In the genomic region with DNA sequence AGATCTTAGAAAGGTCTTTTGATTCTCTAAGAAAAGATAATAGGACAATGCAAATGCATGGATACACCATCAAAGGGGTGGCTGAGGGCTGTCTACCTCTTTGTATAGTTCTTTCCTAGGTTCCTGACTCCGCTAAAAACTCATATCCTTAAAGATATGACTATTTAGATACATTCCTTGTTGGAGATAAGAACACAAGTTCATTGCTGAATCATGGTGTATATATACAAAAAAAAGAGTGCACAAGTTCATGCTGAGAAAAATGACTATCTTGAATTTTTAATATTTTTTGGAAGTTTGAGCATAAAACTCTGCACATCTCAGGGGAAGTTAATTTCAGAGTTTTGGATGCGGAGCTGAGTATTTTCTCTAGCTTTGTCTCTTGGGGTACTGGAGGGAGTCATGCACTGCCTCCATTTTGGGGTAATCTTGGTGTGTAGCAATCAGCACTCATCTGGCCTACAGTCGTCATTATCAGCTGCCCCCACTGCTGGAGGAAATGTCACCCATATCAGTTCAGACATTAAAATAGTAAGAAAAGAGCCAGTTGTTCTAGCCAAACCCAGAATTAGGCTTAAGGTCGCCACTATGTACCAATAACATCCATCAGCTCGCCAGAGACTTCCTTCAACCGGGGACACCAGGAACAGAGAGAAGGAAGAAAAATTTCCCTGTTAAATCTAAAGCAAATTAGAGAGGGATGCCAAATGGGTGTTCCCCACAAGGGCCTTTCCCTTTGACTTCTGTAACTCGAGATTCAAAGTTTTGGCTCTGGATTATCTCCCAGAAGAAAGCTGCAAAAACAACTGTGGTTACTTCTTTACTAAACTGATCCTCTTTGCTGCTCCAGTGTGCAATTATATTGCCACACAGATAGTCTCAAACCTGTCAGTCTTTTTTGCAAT, we compare ENCODE assay signal across 10 cellular contexts. TPM values are rescaled to one million over a fixed set of nuclear protein-coding genes. Genes with fewer than 3 reads are reported as not detected.
DNase-seq lines count a peak whose midpoint lies in the region; ATAC-seq, FAIRE-seq and TF ChIP-seq lines count a peak whose summit lies in the region.
"Had no signal": no experiment of that assay in that cellular context is flagged by ENCODE, and none has a peak within 500 bp of the region (broad histone marks: within the 10 kb centered on the region; RNA-seq: fewer than 3 reads in every experiment).

No MANE protein-coding gene starts in this region.

- peak overlapping the region in 2 of 3 experiments; percentile 43 to 51 for H3K4me3 ChIP-seq in endothelial cell of umbilical vein (replicated peaks in 1 of 3; ENCODE audit: insufficient read depth in 1 of 3, low read depth in 1 of 3, low read length in 3 of 3)
- H3K4me3 ChIP-seq in thyroid gland (replicated peaks in 1 of 3): no peak overlapping the region
- H3K4me3 ChIP-seq: neural progenitor cell had no signal

- H3K36me3 ChIP-seq in endothelial cell of umbilical vein (ENCODE audit: control insufficient read depth in 2 of 2, extremely low read depth in 1 of 2, insufficient read depth in 2 of 2, low read length in 2 of 2) (no peaks in the 10 kb centered on the region), thyroid gland (no peaks in the 10 kb centered on the region)
- H3K36me3 ChIP-seq: neural progenitor cell had no signal

- no peak for ATAC-seq in stimulated activated effector memory CD8-positive, alpha-beta T cell treated with anti-CD3 and anti-CD28 coated beads, Interleukin-12 subunit alpha, Interleukin-12 subunit beta, amount 100 ng/mL, for 72 hours

- peak overlapping the region; percentile 87 for H3K27ac Mint-ChIP-seq in activated CD4-positive, alpha-beta T cell treated with anti-CD3 and anti-CD28 coated beads, Interleukin-2, amount 10 ng/mL, durations not matched to agents 24 days and 14 days
- peak overlapping the region; percentile 93 for H3K27ac Mint-ChIP-seq in stimulated activated effector memory CD8-positive, alpha-beta T cell treated with anti-CD3 and anti-CD28 coated beads, Interleukin-12 subunit alpha, Interleukin-12 subunit beta, amount 100 ng/mL, for 72 hours
- H3K27ac Mint-ChIP-seq: neural progenitor cell had no signal

- peaks cover 64% of the 10 kb centered on the region for H3K4me1 Mint-ChIP-seq in activated CD4-positive, alpha-beta T cell treated with anti-CD3 and anti-CD28 coated beads, Interleukin-2, amount 10 ng/mL, durations not matched to agents 24 days and 14 days
- peaks cover 68% of the 10 kb centered on the region for H3K4me1 Mint-ChIP-seq in stimulated activated effector memory CD8-positive, alpha-beta T cell treated with anti-CD3 and anti-CD28 coated beads, Interleukin-12 subunit alpha, Interleukin-12 subunit beta, amount 100 ng/mL, for 72 hours

- H2AFZ ChIP-seq in endothelial cell of umbilical vein (ENCODE audit: low read depth, low read length): peak overlapping the region; percentile 9

- H3K27me3 ChIP-seq in endothelial cell of umbilical vein (ENCODE audit: control insufficient read depth in 2 of 2, insufficient read depth in 2 of 2, low read length in 2 of 2) (no peaks in the 10 kb centered on the region), thyroid gland (no peaks in the 10 kb centered on the region)
- H3K27me3 ChIP-seq: neural progenitor cell had no signal

- CTCF ChIA-PET in endothelial cell of umbilical vein (lab: Charles Lee): interaction anchor here (1.5 to 3.1 kb wide), 3 partner anchors 10 to 37 kb away, joined by 3 to 16 read pairs (median 5); no protein-coding TSS in a partner anchor

- no peaks in the 10 kb centered on the region for H3K27me3 Mint-ChIP-seq in activated CD4-positive, alpha-beta T cell treated with anti-CD3 and anti-CD28 coated beads, Interleukin-2, amount 10 ng/mL, durations not matched to agents 24 days and 14 days

- 43 to 46% methylated on average over 7 of the region's 7 CpGs for WGBS in thyroid gland, 2 donors

- H3K9me3 Mint-ChIP-seq in activated CD4-positive, alpha-beta T cell treated with anti-CD3 and anti-CD28 coated beads, Interleukin-2, amount 10 ng/mL, durations not matched to agents 24 days and 14 days: no peaks in the 10 kb centered on the region
- H3K9me3 Mint-ChIP-seq in stimulated activated effector memory CD8-positive, alpha-beta T cell treated with anti-CD3 and anti-CD28 coated beads, Interleukin-12 subunit alpha, Interleukin-12 subunit beta, amount 100 ng/mL, for 72 hours: no peaks in the 10 kb centered on the region
- H3K9me3 Mint-ChIP-seq: neural progenitor cell had no signal

- peaks cover 58% of the 10 kb centered on the region for H3K36me3 Mint-ChIP-seq in activated CD4-positive, alpha-beta T cell treated with anti-CD3 and anti-CD28 coated beads, Interleukin-2, amount 10 ng/mL, durations not matched to agents 24 days and 14 days (ENCODE audit: low read depth)
- H3K36me3 Mint-ChIP-seq in stimulated activated effector memory CD8-positive, alpha-beta T cell treated with anti-CD3 and anti-CD28 coated beads, Interleukin-12 subunit alpha, Interleukin-12 subunit beta, amount 100 ng/mL, for 72 hours: peaks cover 77% of the 10 kb centered on the region
- H3K36me3 Mint-ChIP-seq: neural progenitor cell had no signal

- POLR2A ChIA-PET in endothelial cell of umbilical vein (lab: Charles Lee): no interaction called here

- no peaks in the 10 kb centered on the region for H4K20me1 ChIP-seq in endothelial cell of umbilical vein (replicated peaks; ENCODE audit: control insufficient read depth, extremely low read depth, insufficient read depth, low read length)

- no peak for TF ChIP-seq POLR2A in endothelial cell of umbilical vein (IDR thresholded peaks at IDR 0.05; ENCODE audit: low read depth, low read length)
- no peak for TF ChIP-seq POLR2A in thyroid gland (IDR thresholded peaks at IDR 0.05)
- no peak for TF ChIP-seq POLR2A in H54 (IDR thresholded peaks at IDR 0.05; ENCODE audit: low read depth, low read length)

- H3K4me2 ChIP-seq in endothelial cell of umbilical vein (ENCODE audit: insufficient read depth, low read length): peak overlapping the region; percentile 76
- H3K4me2 ChIP-seq: neural progenitor cell had no signal

- H3K4me1 ChIP-seq in endothelial cell of umbilical vein (ENCODE audit: control insufficient read depth, extremely low read depth, insufficient read depth, low read length) (peaks cover 47% of the 10 kb centered on the region), thyroid gland (peaks cover 13 to 28% of the 10 kb centered on the region in 2 donors)
- H3K4me1 ChIP-seq: neural progenitor cell had no signal

- H3K27ac ChIP-seq in endothelial cell of umbilical vein (ENCODE audit: insufficient read depth, low read depth, low read length) (peak overlapping the region; percentile 51), thyroid gland (no peak overlapping the region)
- H3K27ac ChIP-seq: neural progenitor cell had no signal

- intact Hi-C loops in activated CD4-positive, alpha-beta T cell treated with anti-CD3 and anti-CD28 coated beads, Interleukin-2, amount 10 ng/mL, durations not matched to agents 24 days and 14 days (cut with micrococcal nuclease): no loop called here
- intact Hi-C loops in endothelial cell of umbilical vein (cut with micrococcal nuclease) (no loop called here), thyroid gland (cut with DNase I) (no loop called here)

- TF ChIP-seq CTCF in endothelial cell of umbilical vein (IDR thresholded peaks at IDR 0.05; ENCODE audit: extremely low read depth in 1 of 2, insufficient read depth in 1 of 2, low read depth in 1 of 2, low read length in 2 of 2): no peak
- TF ChIP-seq CTCF in thyroid gland (IDR thresholded peaks at IDR 0.05): no peak

- H3K9me3 ChIP-seq in endothelial cell of umbilical vein (replicated peaks; ENCODE audit: control insufficient read depth, insufficient read depth, low read length) (no peaks in the 10 kb centered on the region), thyroid gland (no peaks in the 10 kb centered on the region)

- BruUV-seq in endothelial cell of umbilical vein (replicated peaks; lab: Mats Ljungman, UMichigan): no TSS peak

- no peaks in the 10 kb centered on the region for H3K9me1 ChIP-seq in endothelial cell of umbilical vein (replicated peaks; ENCODE audit: control insufficient read depth, extremely low read depth, insufficient read depth, low read length)

- peak overlapping the region; percentile 24 for H3K9ac ChIP-seq in endothelial cell of umbilical vein (replicated peaks; ENCODE audit: extremely low read depth, insufficient read depth, low read length)
- H3K9ac ChIP-seq: neural progenitor cell had no signal

- H3K79me2 ChIP-seq in endothelial cell of umbilical vein (ENCODE audit: control insufficient read depth, insufficient read depth, low read length): peaks cover 67% of the 10 kb centered on the region

- no peak for DNase-seq in activated CD4-positive, alpha-beta T cell treated with anti-CD3 and anti-CD28 coated beads, Interleukin-2, amount 10 ng/mL, durations not matched to agents 24 days and 14 days
- DNase-seq in activated CD4-positive, alpha-beta T cell treated with anti-CD3 and anti-CD28 coated beads, Interleukin-2, amount 50 U/mL, for 48 hours: no peak
- DNase-seq in RPMI7951 (ENCODE audit: low read depth) (peak; percentile 71), endothelial cell of umbilical vein (ENCODE audit: low read depth, low spot score) (peak; percentile 32), Ammon's horn (ENCODE audit: low spot score) (no peak), thyroid gland (no peak), H54 (ENCODE audit: insufficient read length, low spot score) (no peak)
- no peak for DNase-seq in stimulated activated effector memory CD8-positive, alpha-beta T cell treated with anti-CD3 and anti-CD28 coated beads, Interleukin-12 subunit alpha, Interleukin-12 subunit beta, amount 100 ng/mL, for 72 hours (ENCODE audit: low spot score in 2 of 2)
- DNase-seq: T-helper 9 cell had no signal

- FAIRE-seq in endothelial cell of umbilical vein (lab: Jason Lieb, UNC) (peak; percentile 63), H54 (lab: Jason Lieb, UNC) (no peak)

- dilution Hi-C loops in endothelial cell of umbilical vein (cut with MboI; ENCODE audit: extremely low pct_ligation_motif_present, low sequenced_read_pairs): no loop called here

- H3K4me3 Mint-ChIP-seq in activated CD4-positive, alpha-beta T cell treated with anti-CD3 and anti-CD28 coated beads, Interleukin-2, amount 10 ng/mL, durations not matched to agents 24 days and 14 days: peak overlapping the region; percentile 100
- peak overlapping the region; percentile 91 for H3K4me3 Mint-ChIP-seq in stimulated activated effector memory CD8-positive, alpha-beta T cell treated with anti-CD3 and anti-CD28 coated beads, Interleukin-12 subunit alpha, Interleukin-12 subunit beta, amount 100 ng/mL, for 72 hours
- H3K4me3 Mint-ChIP-seq: neural progenitor cell had no signal

RNA-seq across cellular contexts. Expression of a gene that starts 49.0 kb away (rescaled TPM):
- total RNA-seq in activated CD4-positive, alpha-beta T cell treated with anti-CD3 and anti-CD28 coated beads, Interleukin-2, amount 10 ng/mL, durations not matched to agents 24 days and 14 days: 88.9 and 94.3 TPM in 2 replicates
- total RNA-seq in RPMI7951 (2014; rRNA removed; shearing (Covaris generic)): 1,242 and 1,282 TPM in 2 replicates
- total RNA-seq in endothelial cell of umbilical vein (139 and 140 TPM in 2 replicates), thyroid gland (100 to 1,000 TPM in 1 of 4 donors, 10 to 100 TPM in 3; 42.6 to 165 (median 79.4) TPM)
- 157 and 173 TPM in 2 replicates for polyA plus RNA-seq in endothelial cell of umbilical vein
- polyA plus RNA-seq in endothelial cell of umbilical vein (2011; cell fraction: cytosol; rRNA removed): 355 and 421 TPM in 2 replicates
- polyA plus RNA-seq in endothelial cell of umbilical vein (2011; cell fraction: nucleus; rRNA removed): 182 and 233 TPM in 2 replicates
- polyA plus RNA-seq in endothelial cell of umbilical vein (2012): 83.1 and 154 TPM in 2 replicates
- polyA minus RNA-seq in endothelial cell of umbilical vein: 43.8 and 47.2 TPM in 2 replicates
- 57.7 TPM for polyA minus RNA-seq in endothelial cell of umbilical vein (2011; cell fraction: cytosol; rRNA and poly(A)+ RNA removed)
- 18.0 and 28.6 TPM in 2 replicates for polyA minus RNA-seq in endothelial cell of umbilical vein (2011; cell fraction: nucleus; rRNA and poly(A)+ RNA removed)

RNA-seq across cellular contexts. Expression of a gene that starts 51.8 kb away (rescaled TPM):
- total RNA-seq in activated CD4-positive, alpha-beta T cell treated with anti-CD3 and anti-CD28 coated beads, Interleukin-2, amount 10 ng/mL, durations not matched to agents 24 days and 14 days: 38.4 and 39.8 TPM in 2 replicates
- 62.0 and 73.9 TPM in 2 replicates for total RNA-seq in RPMI7951 (2014; rRNA removed; shearing (Covaris generic))
- total RNA-seq in endothelial cell of umbilical vein (42.7 and 48.2 TPM in 2 replicates), thyroid gland (100 to 1,000 TPM in 2 of 4 donors, 10 to 100 TPM in 2; 70.1 to 122 (median 96.3) TPM)
- 4.5 and 10.2 TPM in 2 replicates for polyA plus RNA-seq in endothelial cell of umbilical vein
- polyA plus RNA-seq in endothelial cell of umbilical vein (2011; cell fraction: cytosol; rRNA removed): 20.5 and 21.8 TPM in 2 replicates
- polyA plus RNA-seq in endothelial cell of umbilical vein (2011; cell fraction: nucleus; rRNA removed): 33.6 and 48.5 TPM in 2 replicates
- 37.9 and 55.8 TPM in 2 replicates for polyA plus RNA-seq in endothelial cell of umbilical vein (2012)
- polyA minus RNA-seq in endothelial cell of umbilical vein: 11.6 and 12.1 TPM in 2 replicates
- 7.9 TPM for polyA minus RNA-seq in endothelial cell of umbilical vein (2011; cell fraction: cytosol; rRNA and poly(A)+ RNA removed)
- 19.0 and 22.5 TPM in 2 replicates for polyA minus RNA-seq in endothelial cell of umbilical vein (2011; cell fraction: nucleus; rRNA and poly(A)+ RNA removed)

Comparison
In these comparisons a context has a peak if more than half of its experiments do, and no peak if none do; other contexts are left out.
1. DNase-seq: peak in RPMI7951 (single experiment) and endothelial cell of umbilical vein (single experiment); none in activated CD4-positive, alpha-beta T cell treated with anti-CD3 and anti-CD28 coated beads, Interleukin-2, amount 10 ng/mL, durations not matched to agents 24 days and 14 days (single experiment), activated CD4-positive, alpha-beta T cell treated with anti-CD3 and anti-CD28 coated beads, Interleukin-2, amount 50 U/mL, for 48 hours (0 of 2), stimulated activated effector memory CD8-positive, alpha-beta T cell treated with anti-CD3 and anti-CD28 coated beads, Interleukin-12 subunit alpha, Interleukin-12 subunit beta, amount 100 ng/mL, for 72 hours (0 of 2), Ammon's horn (single experiment), thyroid gland (0 of 2) and H54 (single experiment).
2. H3K4me3 ChIP-seq: peak in endothelial cell of umbilical vein (2 of 3); none in thyroid gland (0 of 3).